Comparison of ENCODE assay signal across 2 cellular contexts in the genomic region with DNA sequence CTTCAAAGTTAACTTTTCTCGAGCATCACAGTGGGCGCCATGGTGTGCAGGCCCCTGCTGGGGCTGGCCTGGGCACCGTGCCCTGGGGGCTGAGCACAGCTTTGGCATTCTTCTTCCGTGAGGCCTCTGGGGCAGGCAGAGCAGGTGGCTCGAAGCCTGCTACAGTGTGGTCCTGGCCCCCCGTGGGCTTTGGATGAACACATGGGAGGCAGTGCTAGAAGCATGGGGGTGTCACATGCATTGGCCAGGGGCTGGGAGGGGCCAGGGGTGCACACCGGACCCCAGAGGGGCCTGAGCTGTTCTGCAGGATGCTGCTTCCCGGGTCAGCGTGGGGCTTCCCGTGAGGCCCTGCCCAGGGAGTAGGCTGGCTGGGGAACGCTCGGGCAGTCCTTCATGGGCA.
A peak's percentile ranks its signal among the peaks of the same experiment; 100 is the strongest.
TF ChIP-seq lines count a peak whose summit lies in the region.

No MANE protein-coding gene starts in this region.

TF ChIP-seq in HEK293, 187 proteins besides CTCF, POLR2A, EP300 and RAD21:
- TF ChIP-seq, protein P1, sequence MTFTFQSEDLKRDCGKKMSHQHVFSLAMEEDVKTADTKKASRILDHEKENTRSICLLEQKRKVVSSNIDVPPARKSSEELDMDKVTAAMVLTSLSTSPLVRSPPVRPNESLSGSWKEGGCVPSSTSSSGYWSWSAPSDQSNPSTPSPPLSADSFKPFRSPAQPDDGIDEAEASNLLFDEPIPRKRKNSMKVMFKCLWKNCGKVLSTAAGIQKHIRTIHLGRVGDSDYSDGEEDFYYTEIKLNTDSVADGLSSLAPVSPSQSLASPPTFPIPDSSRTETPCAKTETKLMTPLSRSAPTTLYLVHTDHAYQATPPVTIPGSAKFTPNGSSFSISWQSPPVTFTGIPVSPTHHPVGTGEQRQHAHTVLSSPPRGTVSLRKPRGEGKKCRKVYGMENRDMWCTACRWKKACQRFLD (tag by site-specific recombination; IDR thresholded peaks at IDR 0.05) = no peak
- peak; percentile 34; the same call in 1 of the 2 replicates for TF ChIP-seq ZIC2 (tag by site-specific recombination; IDR thresholded peaks at IDR 0.05)
TF ChIP-seq in HEK293: peak in this region for 1.

TF ChIP-seq in K562, 482 proteins besides CTCF, POLR2A, EP300 and RAD21:
- TF ChIP-seq ZNF436 (CRISPR knock-in tag; IDR thresholded peaks at IDR 0.05) (no peak), ZSCAN32 (CRISPR knock-in tag; IDR thresholded peaks at IDR 0.05) (no peak), CBX2 (IDR thresholded peaks at IDR 0.05; ENCODE audit: insufficient read depth, low read length, poor library complexity, severe bottlenecking) (peak; percentile 37), NFIC (IDR thresholded peaks at IDR 0.05) (no peak), STAT5A (IDR thresholded peaks at IDR 0.05; ENCODE audit: borderline replicate concordance, low read length) (no peak)
TF ChIP-seq in K562: peak in this region for 1.
